ENCODE assay signal across 21 cellular contexts in genomic region chr4:1230971-1231636, GRCh38. TPM values are rescaled to one million over a fixed set of nuclear protein-coding genes. Genes with fewer than 3 reads are reported as not detected.
DNase-seq lines count a peak whose midpoint lies in the region; ATAC-seq, FAIRE-seq and TF ChIP-seq lines count a peak whose summit lies in the region.
"Had no signal": no experiment of that assay in that cellular context is flagged by ENCODE, and none has a peak within 500 bp of the region (broad histone marks: within the 10 kb centered on the region; RNA-seq: fewer than 3 reads in every experiment).

No MANE protein-coding gene starts in this region.

- no peaks in the 10 kb centered on the region for H3K9me3 ChIP-seq in GM12878 (replicated peaks; ENCODE audit: control insufficient read depth, insufficient read depth, low read length)
- H3K9me3 ChIP-seq: A549, BE2C, HAP-1 had no signal

- no peak overlapping the region for H3K4me2 ChIP-seq in GM12878 (ENCODE audit: control insufficient read depth, insufficient read depth)
- H3K4me2 ChIP-seq: A549, GM23338 had no signal

- no peak overlapping the region for H3K9ac ChIP-seq in GM12878 (ENCODE audit: control insufficient read depth, insufficient read depth, low read length)

- no peak for TF ChIP-seq EP300 in GM12878 (IDR thresholded peaks at IDR 0.05; ENCODE audit: borderline replicate concordance in 1 of 2, control insufficient read depth in 1 of 2, low read depth in 2 of 2, low read length in 2 of 2)

- TF ChIP-seq POLR2A in GM12878 (IDR thresholded peaks at IDR 0.05; ENCODE audit: low read depth, low read length) (peak; percentile 39), GM18505 (IDR thresholded peaks at IDR 0.05; ENCODE audit: borderline replicate concordance, extremely low read depth, insufficient read depth, insufficient read length) (no peak)

- H4K20me1 ChIP-seq in GM12878 (ENCODE audit: control insufficient read depth, insufficient read depth): no peaks in the 10 kb centered on the region

- no peak for DNase-seq in natural killer cell
- DNase-seq in natural killer cell treated with Interleukin-12 subunit alpha and Interleukin-12 subunit beta and Interleukin-15 and Interleukin-18, amount 100 ng/mL, for 72 hours (ENCODE audit: low spot score): no peak
- DNase-seq in GM12878 (ENCODE audit: low read depth, low spot score): no peak
- DNase-seq in immature natural killer cell: no peak
- DNase-seq in HuH-7 (ENCODE audit: low spot score): no peak
- DNase-seq: BE2C, DMS153, DMS79 treated with DMSO at 0.1 percent for 48 hours, EL, HFFc6, KBM-7 had no signal

- H3K4me1 ChIP-seq in GM12878 (ENCODE audit: control insufficient read depth, insufficient read depth, low read length): no peaks in the 10 kb centered on the region
- H3K4me1 ChIP-seq: A549, BE2C, HAP-1 had no signal

- no peaks in the 10 kb centered on the region for H3K27me3 ChIP-seq in GM12878 (replicated peaks in 1 of 2; ENCODE audit: control insufficient read depth in 2 of 2, insufficient read depth in 2 of 2, low read length in 1 of 2)
- H3K27me3 ChIP-seq: BE2C had no signal

- H3K4me3 Mint-ChIP-seq in natural killer cell: no peak overlapping the region
- H3K4me3 Mint-ChIP-seq in natural killer cell treated with Interleukin-12 subunit alpha and Interleukin-12 subunit beta and Interleukin-15 and Interleukin-18, amount 100 ng/mL, for 72 hours: no peak overlapping the region
- no peak overlapping the region for H3K4me3 Mint-ChIP-seq in immature natural killer cell
- H3K4me3 Mint-ChIP-seq: CD4-positive, alpha-beta memory T cell; GM23338; HFFc6 had no signal

- no peak overlapping the region for H3K27ac ChIP-seq in GM12878 (ENCODE audit: control insufficient read depth, insufficient read depth)
- H3K27ac ChIP-seq: A549, C4-2B had no signal

- no peak for TF ChIP-seq RAD21 in GM12878 (IDR thresholded peaks at IDR 0.05; ENCODE audit: insufficient read depth, low read depth, low read length)

- H3K36me3 Mint-ChIP-seq in natural killer cell (peaks cover 13% of the 10 kb centered on the region), immature natural killer cell (peaks cover 13 to 24% (median 15%) of the 10 kb centered on the region in 3 donors)
- peaks cover 13% of the 10 kb centered on the region for H3K36me3 Mint-ChIP-seq in natural killer cell treated with Interleukin-12 subunit alpha and Interleukin-12 subunit beta and Interleukin-15 and Interleukin-18, amount 100 ng/mL, for 72 hours

- ATAC-seq in natural killer cell (peak in 1 of 3 donors; percentile 7), GM12878 (no peak), GM18505 (IDR thresholded peaks at IDR 0.05; ENCODE audit: unreplicated experiment) (no peak), GM21723 (IDR thresholded peaks at IDR 0.05; ENCODE audit: unreplicated experiment) (no peak)
- no peak for ATAC-seq in natural killer cell treated with Interleukin-12 subunit alpha and Interleukin-12 subunit beta and Interleukin-15 and Interleukin-18, amount 100 ng/mL, for 72 hours
- ATAC-seq: GM23338 had no signal

- no peak for FAIRE-seq in GM12878 (lab: Jason Lieb, UNC)
- FAIRE-seq: A549, D721Med, G401.6, HTR-8/SVneo had no signal

- CTCF ChIA-PET in GM12878 (lab: Yijun Ruan, JAX): no interaction called here

- H3K9me3 Mint-ChIP-seq in natural killer cell (no peaks in the 10 kb centered on the region), immature natural killer cell (no peaks in the 10 kb centered on the region)
- H3K9me3 Mint-ChIP-seq in natural killer cell treated with Interleukin-12 subunit alpha and Interleukin-12 subunit beta and Interleukin-15 and Interleukin-18, amount 100 ng/mL, for 72 hours: no peaks in the 10 kb centered on the region
- H3K9me3 Mint-ChIP-seq: GM23338, HFFc6 had no signal

- SMC1A ChIA-PET in GM12878 (lab: Charles Lee; ENCODE audit: uncharacterized antibody, unreplicated experiment): no interaction called here

- H3K27me3 Mint-ChIP-seq in natural killer cell (ENCODE audit: low read depth in 2 of 2): no peaks in the 10 kb centered on the region
- H3K27me3 Mint-ChIP-seq in natural killer cell treated with Interleukin-12 subunit alpha and Interleukin-12 subunit beta and Interleukin-15 and Interleukin-18, amount 100 ng/mL, for 72 hours: no peaks in the 10 kb centered on the region
- H3K27me3 Mint-ChIP-seq in immature natural killer cell (ENCODE audit: low read depth in 3 of 3): peaks cover 3 to 12% (median 5%) of the 10 kb centered on the region in 3 donors
- H3K27me3 Mint-ChIP-seq: CD4-positive, alpha-beta memory T cell had no signal

- peaks cover 30 to 48% of the 10 kb centered on the region in 2 experiments for H3K36me3 ChIP-seq in GM12878 (ENCODE audit: control insufficient read depth in 2 of 2, insufficient read depth in 2 of 2, low read length in 1 of 2)

- no peak overlapping the region for H2AFZ ChIP-seq in GM12878 (ENCODE audit: control insufficient read depth, low read depth, low read length)
- H2AFZ ChIP-seq: GM23338 had no signal

- H3K79me2 ChIP-seq in GM12878 (ENCODE audit: control insufficient read depth, insufficient read depth, low read length): no peaks in the 10 kb centered on the region

- BruUV-seq in GM12878 (replicated peaks; lab: Mats Ljungman, UMichigan): no TSS peak

- POLR2A ChIA-PET in GM12878 (lab: Charles Lee): no interaction called here

- in situ Hi-C loops in GM12878 (cut with MboI): no loop called here

- H3K4me1 Mint-ChIP-seq in natural killer cell (peaks cover 38 to 61% of the 10 kb centered on the region in 2 donors), immature natural killer cell (peaks cover 30 to 45% of the 10 kb centered on the region in 2 donors)
- peaks cover 13 to 41% of the 10 kb centered on the region in 2 donors for H3K4me1 Mint-ChIP-seq in natural killer cell treated with Interleukin-12 subunit alpha and Interleukin-12 subunit beta and Interleukin-15 and Interleukin-18, amount 100 ng/mL, for 72 hours (ENCODE audit: low read depth in 2 of 2)
- H3K4me1 Mint-ChIP-seq: GM23338 had no signal

- TF ChIP-seq CTCF in natural killer cell (IDR thresholded peaks at IDR 0.05) (no peak), GM12878 (IDR thresholded peaks at IDR 0.05 in 2 of 3, conservative IDR thresholded peaks at IDR 0.05 in 1 of 3; ENCODE audit: control insufficient read depth in 2 of 3, extremely low read depth in 1 of 3, insufficient read depth in 1 of 3, low read depth in 3 of 3, low read length in 3 of 3) (no peak)

- H3K27ac Mint-ChIP-seq in natural killer cell: peak overlapping the region; percentile 50 to 53
- no peak overlapping the region for H3K27ac Mint-ChIP-seq in natural killer cell treated with Interleukin-12 subunit alpha and Interleukin-12 subunit beta and Interleukin-15 and Interleukin-18, amount 100 ng/mL, for 72 hours
- peak overlapping the region in 4 of 6 donors; percentile 39 to 74 (median 54) for H3K27ac Mint-ChIP-seq in immature natural killer cell
- H3K27ac Mint-ChIP-seq: GM23338, HFFc6 had no signal

- WGBS in GM12878 (ENCODE audit: insufficient coverage, insufficient replicate concordance, low lambda C conversion rate, missing lambda C conversion rate): 96% methylated on average over 20 of the region's 20 CpGs

- H3K4me3 ChIP-seq in GM12878: no peak overlapping the region
- H3K4me3 ChIP-seq: A549, GM23338, HAP-1 had no signal

- RAD21 ChIA-PET in GM12878 (lab: Charles Lee; ENCODE audit: unreplicated experiment): no interaction called here

- intact Hi-C loops in natural killer cell (cut with micrococcal nuclease): no loop called here
- intact Hi-C loops in GM12878 (cut with micrococcal nuclease; ENCODE audit: unreplicated experiment): no loop called here

RNA-seq across cellular contexts. Expression of gene CTBP1, which starts 17.8 kb away (rescaled TPM):
- total RNA-seq in natural killer cell (100 to 1,000 TPM; 384 to 388 (median 388) TPM), GM12878 (2014; rRNA removed) (143 and 160 TPM in 2 replicates), GM12878 (2014; rRNA removed; fragmentation: Illumina TruSeq; extraction: Trizol) (53.9 and 62.2 TPM in 2 replicates), GM12878 (2021) (182 TPM in 2 replicates)
- 100 to 1,000 TPM; 109 to 245 TPM for total RNA-seq in natural killer cell treated with Interleukin-12 subunit alpha and Interleukin-12 subunit beta and Interleukin-15 and Interleukin-18, amount 100 ng/mL, for 72 hours
- 114 and 143 TPM in 2 replicates for total RNA-seq in GM12878 (2013; cell fraction: nucleolus; rRNA removed)
- 42.6 TPM for polyA plus RNA-seq in GM12878 (2011; ENCODE audit: low read depth)
- polyA plus RNA-seq in GM12878 (2011; rRNA removed) (59.1 and 78.2 TPM in 2 replicates), GM12878 (2014; fragmentation: Illumina TruSeq; extraction: Trizol) (45.1 and 63.9 TPM in 2 replicates), GM12878 (2014; fragmentation: Nextera tagmentation; extraction: Ambion mirVana) (10 to 100 TPM in 1 of 2 experiments, 1 to 10 TPM in 1; 7.4 to 21.2 TPM), GM12878 (2014; rRNA removed) (164 and 182 TPM in 2 replicates), GM12878 (2016; fragmentation: Nextera tagmentation; extraction: Ambion mirVana) (10 to 100 TPM; 36.8 to 43.1 TPM), immature natural killer cell (100 to 1,000 TPM in 1 of 3 donors, 10 to 100 TPM in 2; 72.1 to 110 (median 77.7) TPM)
- polyA plus RNA-seq in GM12878 (2011; cell fraction: cytosol; rRNA removed): 120 and 316 TPM in 2 replicates
- polyA plus RNA-seq in GM12878 (2011; cell fraction: nucleus; rRNA removed): 515 and 586 TPM in 2 replicates
- 132 and 134 TPM in 2 replicates for polyA plus RNA-seq in GM12878 (2012)
- polyA minus RNA-seq in GM12878 (2011; rRNA and poly(A)+ RNA removed): 94.5 and 212 TPM in 2 replicates
- polyA minus RNA-seq in GM12878 (2011; cell fraction: cytosol; rRNA and poly(A)+ RNA removed): 114 and 138 TPM in 2 replicates
- 50.2 and 76.5 TPM in 2 replicates for polyA minus RNA-seq in GM12878 (2011; cell fraction: nucleus; rRNA and poly(A)+ RNA removed)

RNA-seq across cellular contexts. Expression of gene MAEA, which starts 58.6 kb away (rescaled TPM):
- total RNA-seq in natural killer cell (10 to 100 TPM; 63.5 to 89.2 (median 64.0) TPM), GM12878 (2014; rRNA removed) (47.1 and 52.1 TPM in 2 replicates), GM12878 (2014; rRNA removed; fragmentation: Illumina TruSeq; extraction: Trizol) (19.2 and 23.9 TPM in 2 replicates), GM12878 (2021) (61.7 and 63.1 TPM in 2 replicates)
- 10 to 100 TPM; 60.1 to 93.7 TPM for total RNA-seq in natural killer cell treated with Interleukin-12 subunit alpha and Interleukin-12 subunit beta and Interleukin-15 and Interleukin-18, amount 100 ng/mL, for 72 hours
- total RNA-seq in GM12878 (2013; cell fraction: nucleolus; rRNA removed): 57.4 and 73.6 TPM in 2 replicates
- 13.5 TPM for polyA plus RNA-seq in GM12878 (2011; ENCODE audit: low read depth)
- polyA plus RNA-seq in GM12878 (2011; rRNA removed) (35.0 and 57.0 TPM in 2 replicates), GM12878 (2014; fragmentation: Illumina TruSeq; extraction: Trizol) (8.8 and 21.4 TPM in 2 replicates), GM12878 (2014; fragmentation: Nextera tagmentation; extraction: Ambion mirVana) (1 to 10 TPM; 3.6 to 7.5 TPM), GM12878 (2014; rRNA removed) (63.7 and 67.3 TPM in 2 replicates), GM12878 (2016; fragmentation: Nextera tagmentation; extraction: Ambion mirVana) (10 to 100 TPM; 63.6 to 67.1 TPM), immature natural killer cell (10 to 100 TPM; 60.7 to 76.0 (median 72.9) TPM)
- polyA plus RNA-seq in GM12878 (2011; cell fraction: cytosol; rRNA removed): 70.9 and 100 TPM in 2 replicates
- polyA plus RNA-seq in GM12878 (2011; cell fraction: nucleus; rRNA removed): 236 and 285 TPM in 2 replicates
- polyA plus RNA-seq in GM12878 (2012): 33.4 and 36.2 TPM in 2 replicates
- 27.7 and 52.1 TPM in 2 replicates for polyA minus RNA-seq in GM12878 (2011; rRNA and poly(A)+ RNA removed)
- 26.6 and 31.9 TPM in 2 replicates for polyA minus RNA-seq in GM12878 (2011; cell fraction: cytosol; rRNA and poly(A)+ RNA removed)
- polyA minus RNA-seq in GM12878 (2011; cell fraction: nucleus; rRNA and poly(A)+ RNA removed): 42.7 and 54.5 TPM in 2 replicates

RNA-seq across cellular contexts. Expression of gene SPON2, which starts 58.7 kb away (rescaled TPM):
- total RNA-seq in natural killer cell: 1,000 to 10,000 TPM; 1,124 to 1,574 (median 1,339) TPM
- 10 to 100 TPM in 1 of 2 donors, 1 to 10 TPM in 1; 1.5 to 13.6 TPM for total RNA-seq in natural killer cell treated with Interleukin-12 subunit alpha and Interleukin-12 subunit beta and Interleukin-15 and Interleukin-18, amount 100 ng/mL, for 72 hours
- 71.0 and 75.2 TPM in 2 replicates for total RNA-seq in GM12878 (2013; cell fraction: nucleolus; rRNA removed)
- 8.7 and 10.4 TPM in 2 replicates for total RNA-seq in GM12878 (2014; rRNA removed)
- 6.9 and 9.1 TPM in 2 replicates for total RNA-seq in GM12878 (2014; rRNA removed; fragmentation: Illumina TruSeq; extraction: Trizol)
- total RNA-seq in GM12878 (2021): 9.3 and 10.2 TPM in 2 replicates
- polyA plus RNA-seq in GM12878 (2011; ENCODE audit: low read depth): 3.6 TPM
- 6.7 and 7.5 TPM in 2 replicates for polyA plus RNA-seq in GM12878 (2011; rRNA removed)
- polyA plus RNA-seq in GM12878 (2011; cell fraction: cytosol; rRNA removed): 7.6 and 10.1 TPM in 2 replicates
- polyA plus RNA-seq in GM12878 (2011; cell fraction: nucleus; rRNA removed): 36.0 and 37.7 TPM in 2 replicates
- polyA plus RNA-seq in GM12878 (2012): 11.7 and 12.2 TPM in 2 replicates
- 2.6 and 5.1 TPM in 2 replicates for polyA plus RNA-seq in GM12878 (2014; fragmentation: Illumina TruSeq; extraction: Trizol)
- 1 to 10 TPM; 1.1 to 1.6 TPM for polyA plus RNA-seq in GM12878 (2014; fragmentation: Nextera tagmentation; extraction: Ambion mirVana)
- polyA plus RNA-seq in GM12878 (2014; rRNA removed): 10.1 and 11.2 TPM in 2 replicates
- 1 to 10 TPM; 7.1 to 9.6 TPM for polyA plus RNA-seq in GM12878 (2016; fragmentation: Nextera tagmentation; extraction: Ambion mirVana)
- polyA minus RNA-seq in GM12878 (2011; rRNA and poly(A)+ RNA removed): 2.0 and 6.5 TPM in 2 replicates
- 3.3 and 4.9 TPM in 2 replicates for polyA minus RNA-seq in GM12878 (2011; cell fraction: cytosol; rRNA and poly(A)+ RNA removed)
- polyA minus RNA-seq in GM12878 (2011; cell fraction: nucleus; rRNA and poly(A)+ RNA removed): 13.2 and 17.9 TPM in 2 replicates
- polyA plus RNA-seq in immature natural killer cell: 1,000 to 10,000 TPM in 2 of 3 donors, 100 to 1,000 TPM in 1; 603 to 1,685 (median 1,079) TPM

Comparison
In these comparisons a context has a peak if more than half of its experiments do, and no peak if none do; other contexts are left out.
1. H3K27ac Mint-ChIP-seq: peak in natural killer cell (2 of 2) and immature natural killer cell (4 of 6); none in natural killer cell treated with Interleukin-12 subunit alpha and Interleukin-12 subunit beta and Interleukin-15 and Interleukin-18, amount 100 ng/mL, for 72 hours (0 of 2).
2. RNA of gene SPON2, which starts 58.7 kb away (total RNA-seq): 1,124 to 1,574 TPM in natural killer cell; 1.5 to 13.6 TPM in natural killer cell treated with Interleukin-12 subunit alpha and Interleukin-12 subunit beta and Interleukin-15 and Interleukin-18, amount 100 ng/mL, for 72 hours and 6.9 to 75.2 TPM in GM12878; every median in the first group is over 10 times any median in the second.